ENCODE assay signal across 8 cellular contexts in the genomic region with DNA sequence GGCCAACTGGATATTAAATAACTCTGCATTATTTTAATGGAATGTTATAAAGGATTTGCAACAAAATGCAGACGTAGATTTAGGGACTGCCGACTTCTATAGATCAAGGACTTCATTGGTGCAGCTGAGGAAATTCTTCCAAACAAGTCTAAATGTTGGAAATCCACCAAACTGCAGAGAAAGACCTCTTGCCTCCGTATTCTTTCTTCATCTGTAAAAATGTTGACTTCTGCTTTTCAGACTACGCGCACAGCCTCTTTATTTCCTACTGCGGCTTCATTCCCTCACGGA. TPM values are rescaled to one million over a fixed set of nuclear protein-coding genes. Genes with fewer than 3 reads are reported as not detected.
DNase-seq lines count a peak whose midpoint lies in the region; ATAC-seq, FAIRE-seq and TF ChIP-seq lines count a peak whose summit lies in the region.

No MANE protein-coding gene starts in this region.

- TF ChIP-seq CTCF in fibroblast of lung (conservative IDR thresholded peaks at IDR 0.05 in 1 of 2, IDR thresholded peaks at IDR 0.05 in 1 of 2; ENCODE audit: low read depth in 1 of 2, low read length in 2 of 2) (no peak), sigmoid colon (IDR thresholded peaks at IDR 0.05) (no peak)

- H3K36me3 ChIP-seq in SK-N-MC (ENCODE audit: insufficient read depth, low read length) (no peaks in the 10 kb centered on the region), fibroblast of lung (ENCODE audit: control insufficient read depth, insufficient read depth, low read length) (no peaks in the 10 kb centered on the region), sigmoid colon (no peaks in the 10 kb centered on the region)

- H3K27me3 ChIP-seq in fibroblast of lung (ENCODE audit: control insufficient read depth, insufficient read depth, low read length) (no peaks in the 10 kb centered on the region), sigmoid colon (no peaks in the 10 kb centered on the region)

- H3K4me3 ChIP-seq in SK-N-MC = peak overlapping the region; percentile 92
- H3K4me3 ChIP-seq in fibroblast of lung (replicated peaks in 1 of 4; ENCODE audit: control extremely low read depth in 1 of 4, insufficient read depth in 1 of 4, low read depth in 3 of 4, low read length in 4 of 4) = peak overlapping the region; percentile 45 to 99 (median 60)
- H3K4me3 ChIP-seq in sigmoid colon = peak overlapping the region; percentile 53 to 100 (median 88)

- H3K4me2 ChIP-seq in fibroblast of lung (ENCODE audit: extremely low read depth, insufficient read depth, low read length) = peak overlapping the region; percentile 69

- no peaks in the 10 kb centered on the region for H4K20me1 ChIP-seq in fibroblast of lung (ENCODE audit: control insufficient read depth, extremely low read depth, insufficient read depth, low read length)

- no peak for TF ChIP-seq POLR2A in GM12892 (IDR thresholded peaks at IDR 0.05; ENCODE audit: low read depth, low read length)
- peak in 1 of 2 donors; percentile 21 for TF ChIP-seq POLR2A in sigmoid colon (IDR thresholded peaks at IDR 0.05)

- no peak for DNase-seq in GM12892 (ENCODE audit: insufficient read length)
- no peak for DNase-seq in SK-N-MC (ENCODE audit: low read depth, low spot score)
- no peak for DNase-seq in fibroblast of lung (ENCODE audit: low read depth in 2 of 2)
- no peak for DNase-seq in sigmoid colon
- DNase-seq in RKO (ENCODE audit: low spot score) = no peak
- DNase-seq in NCI-H2081 (lab: John Stamatoyannopoulos, UW) = no peak
- no peak for DNase-seq in DMS114 treated with DMSO at 0.1 percent for 48 hours (lab: John Stamatoyannopoulos, UW; ENCODE audit: unreplicated experiment)

- peak overlapping the region; percentile 88 for H3K9ac ChIP-seq in SK-N-MC (ENCODE audit: insufficient read length)
- H3K9ac ChIP-seq in fibroblast of lung (ENCODE audit: insufficient read depth, low read length) = peak overlapping the region; percentile 83

- H3K4me1 ChIP-seq in fibroblast of lung (ENCODE audit: control insufficient read depth, extremely low read depth, insufficient read depth, low read length) (no peaks in the 10 kb centered on the region), sigmoid colon (peaks cover 0 to 20% (median 14%) of the 10 kb centered on the region in 4 donors)

- H3K9me3 ChIP-seq in SK-N-MC (ENCODE audit: low read depth, low read length) (no peaks in the 10 kb centered on the region), fibroblast of lung (ENCODE audit: control insufficient read depth, insufficient read depth, low read depth, low read length) (no peaks in the 10 kb centered on the region), sigmoid colon (no peaks in the 10 kb centered on the region)

- intact Hi-C loops in sigmoid colon (cut with DNase I) = loop anchor here (5.0 to 10.0 kb wide), 3 partner anchors 79 to 686 kb away; a partner anchor contains a TSS

- 1 to 3% methylated on average over 7 of the region's 7 CpGs for WGBS in sigmoid colon, 2 donors

- peak; percentile 27 for FAIRE-seq in GM12892 (lab: Jason Lieb, UNC)

- ATAC-seq in GM18519 (IDR thresholded peaks at IDR 0.05; ENCODE audit: low FRiP score, unreplicated experiment) = no peak

- peak overlapping the region; percentile 4 for H2AFZ ChIP-seq in fibroblast of lung (ENCODE audit: low read length)

- no peak overlapping the region for H3K27ac ChIP-seq in SK-N-MC
- peak overlapping the region; percentile 87 for H3K27ac ChIP-seq in fibroblast of lung (ENCODE audit: insufficient read depth, low read length)
- H3K27ac ChIP-seq in sigmoid colon = peak overlapping the region; percentile 92 to 100 (median 98)

- TF ChIP-seq EP300 in sigmoid colon (IDR thresholded peaks at IDR 0.05) = no peak

- H3K79me2 ChIP-seq in fibroblast of lung (ENCODE audit: control insufficient read depth, insufficient read depth, low read length) = peaks cover 31% of the 10 kb centered on the region

RNA-seq across cellular contexts. Expression of a gene that starts 1.5 kb away (rescaled TPM):
- 27.7 TPM for polyA plus RNA-seq in GM12892 (2012; ENCODE audit: missing spikeins)
- total RNA-seq in fibroblast of lung = 121 and 129 TPM in 2 replicates
- polyA plus RNA-seq in fibroblast of lung = 218 and 224 TPM in 2 replicates
- 92.7 and 102 TPM in 2 replicates for polyA plus RNA-seq in fibroblast of lung (2012)
- 267 and 323 TPM in 2 replicates for polyA minus RNA-seq in fibroblast of lung (ENCODE audit: low replicate concordance)
- total RNA-seq in sigmoid colon = 100 to 1,000 TPM; 139 to 146 (median 142) TPM
- polyA plus RNA-seq in sigmoid colon = 10 to 100 TPM in 2 of 3 donors, 1 to 10 TPM in 1; 9.2 to 19.2 (median 14.4) TPM
